ENCODE assay signal across 8 cellular contexts in the genomic region with DNA sequence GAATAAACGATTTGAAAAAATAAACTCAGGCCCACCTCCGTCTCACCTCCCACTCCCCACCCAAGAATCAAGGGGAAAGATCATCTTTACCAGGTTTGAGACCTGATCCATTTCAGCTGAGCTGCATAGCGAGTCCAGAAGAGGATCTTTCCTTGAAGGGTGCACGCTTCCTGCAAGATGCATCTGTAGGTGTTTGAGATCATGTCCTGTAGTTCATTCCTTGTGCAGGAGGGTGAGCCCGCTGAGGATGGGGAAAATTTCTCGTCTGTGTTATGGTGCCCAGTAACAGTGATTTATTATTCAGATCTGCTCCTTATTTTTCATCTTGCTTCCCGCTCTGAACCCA. TPM values are rescaled to one million over a fixed set of nuclear protein-coding genes. Genes with fewer than 3 reads are reported as not detected.
DNase-seq lines count a peak whose midpoint lies in the region; ATAC-seq and TF ChIP-seq lines count a peak whose summit lies in the region.

No MANE protein-coding gene starts in this region.

- DNase-seq in NCI-H82 (lab: John Stamatoyannopoulos, UW) (peak; percentile 58), NCI-H82 treated with DMSO at 0.1 percent for 48 hours (lab: John Stamatoyannopoulos, UW; ENCODE audit: unreplicated experiment) (no peak), T-cell (peak in 1 of 34 experiments; percentile 6), NOMO-1 treated with DMSO at 0.1 percent for 48 hours (lab: John Stamatoyannopoulos, UW; ENCODE audit: unreplicated experiment) (no peak)
- DNase-seq in effector CD8-positive, alpha-beta T cell (lab: John Stamatoyannopoulos, UW): no peak
- no peak for DNase-seq in stimulated activated CD4-positive, alpha-beta T cell treated with anti-CD3 and anti-CD28 coated beads, Interleukin-1b, Interleukin-23, amount 100 ng/mL, for 48 hours

- H3K9me3 ChIP-seq in gastroesophageal sphincter (no peaks in the 10 kb centered on the region), skeletal muscle tissue (ENCODE audit: control insufficient read depth in 3 of 3, low read length in 3 of 3) (no peaks in the 10 kb centered on the region)

- ATAC-seq in T-cell (replicated peaks in 1 of 4) (peak in 1 of 4 experiments; percentile 23), gastroesophageal sphincter (no peak)

- no peaks in the 10 kb centered on the region for H3K36me3 ChIP-seq in gastroesophageal sphincter
- no peaks in the 10 kb centered on the region for H3K36me3 ChIP-seq in skeletal muscle tissue (ENCODE audit: control insufficient read depth in 3 of 3, insufficient read depth in 3 of 3, low read length in 3 of 3)

- H3K36me3 Mint-ChIP-seq in T-cell: peaks cover 3% of the 10 kb centered on the region

- peaks cover 62 to 71% (median 68%) of the 10 kb centered on the region in 3 donors for H3K4me1 Mint-ChIP-seq in T-cell

- no peaks in the 10 kb centered on the region for H3K27me3 Mint-ChIP-seq in T-cell

- H3K4me1 ChIP-seq in gastroesophageal sphincter (peaks cover 0 to 26% (median 0%) of the 10 kb centered on the region in 3 donors), skeletal muscle tissue (ENCODE audit: control insufficient read depth in 3 of 3, insufficient read depth in 3 of 3, low read length in 3 of 3) (peaks cover 8 to 12% (median 9%) of the 10 kb centered on the region in 3 donors)

- POLR2A ChIA-PET in T-cell (lab: Charles Lee): interaction anchor here in 1 of 2 donors (0.7 kb wide), 1 partner anchor 43 kb away, joined by 4 read pairs; no protein-coding TSS in a partner anchor

- no peaks in the 10 kb centered on the region for H3K9me3 Mint-ChIP-seq in T-cell

- CTCF ChIA-PET in T-cell (lab: Charles Lee): interaction anchor here in 1 of 2 donors (0.6 kb wide), 2 partner anchors 32 to 45 kb away, joined by 3 to 5 read pairs; no protein-coding TSS in a partner anchor

- peak overlapping the region in 2 of 4 donors; percentile 64 to 67 for H3K27ac ChIP-seq in gastroesophageal sphincter
- no peak overlapping the region for H3K27ac ChIP-seq in skeletal muscle tissue (ENCODE audit: low read depth, low read length)

- TF ChIP-seq EP300 in gastroesophageal sphincter (IDR thresholded peaks at IDR 0.05): no peak

- no peak for TF ChIP-seq POLR2A in gastroesophageal sphincter (IDR thresholded peaks at IDR 0.05)

- 35 to 38% methylated on average over 4 to 6 of the region's 7 CpGs for WGBS in gastroesophageal sphincter (ENCODE audit: low coverage in 1 of 2), 2 donors

- H3K27ac Mint-ChIP-seq in T-cell: peak overlapping the region; percentile 95 to 98

- TF ChIP-seq CTCF in gastroesophageal sphincter (IDR thresholded peaks at IDR 0.05): no peak

- peak overlapping the region; percentile 59 to 70 (median 64) for H3K9ac ChIP-seq in skeletal muscle tissue (ENCODE audit: low read depth in 1 of 3, low read length in 3 of 3)

- H3K4me3 Mint-ChIP-seq in T-cell: peak overlapping the region; percentile 89 to 99 (median 93)

- H3K27me3 ChIP-seq in gastroesophageal sphincter (no peaks in the 10 kb centered on the region), skeletal muscle tissue (ENCODE audit: control insufficient read depth in 3 of 3, insufficient read depth in 3 of 3, low read length in 3 of 3) (peaks cover 0 to 4% (median 0%) of the 10 kb centered on the region in 3 donors)

- peak overlapping the region; percentile 60 to 73 for H3K4me3 ChIP-seq in gastroesophageal sphincter
- peak overlapping the region; percentile 82 to 90 (median 89) for H3K4me3 ChIP-seq in skeletal muscle tissue (ENCODE audit: low read length in 3 of 3)

RNA-seq across cellular contexts. Expression of a gene that starts 0.6 kb away (rescaled TPM):
- total RNA-seq in T-cell: 1 to 10 TPM; 1.8 to 4.3 (median 3.1) TPM
- 1 to 10 TPM in 1 of 4 donors, under 1 TPM in 2, not detected in 1; 0.67 to 3.1 (median 0.78) TPM for total RNA-seq in gastroesophageal sphincter
- total RNA-seq in skeletal muscle tissue: 1.6 TPM

RNA-seq across cellular contexts. Expression of a gene that starts 0.8 kb away (rescaled TPM):
- total RNA-seq in T-cell: 10 to 100 TPM; 17.4 to 26.2 (median 20.6) TPM
- 10 to 100 TPM in 1 of 4 donors, 1 to 10 TPM in 3; 4.9 to 15.3 (median 7.7) TPM for total RNA-seq in gastroesophageal sphincter
- total RNA-seq in skeletal muscle tissue: 16.2 TPM

RNA-seq across cellular contexts. Expression of a gene that starts 26.8 kb away (rescaled TPM):
- total RNA-seq in T-cell: 100 to 1,000 TPM; 187 to 219 (median 202) TPM
- total RNA-seq in gastroesophageal sphincter: 100 to 1,000 TPM; 143 to 190 (median 187) TPM
- 188 TPM for total RNA-seq in skeletal muscle tissue
